17 cellular contexts compared by ENCODE assay signal in the genomic region with DNA sequence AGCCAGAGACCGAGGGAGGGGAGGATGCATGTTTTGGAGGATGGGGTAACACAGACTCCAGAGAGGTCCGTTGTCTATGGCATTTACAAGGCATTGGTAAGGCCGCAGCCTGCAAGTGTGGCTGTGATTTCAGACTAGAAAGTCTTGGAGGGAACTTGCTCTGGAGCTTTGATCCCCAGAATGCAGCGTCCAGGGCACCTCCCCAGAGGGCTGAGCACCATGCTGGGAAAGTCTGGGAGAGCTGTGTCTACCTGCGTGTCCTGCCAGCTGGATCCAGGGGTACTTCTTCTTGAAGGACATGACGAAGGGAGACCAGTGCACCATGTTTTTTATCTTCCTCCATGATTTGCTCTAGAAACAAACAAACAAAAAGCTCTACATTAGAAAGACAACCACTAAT.
DNase-seq lines count a peak whose midpoint lies in the region; ATAC-seq and TF ChIP-seq lines count a peak whose summit lies in the region.
"Had no signal": no experiment of that assay in that cellular context is flagged by ENCODE, and none has a peak within 500 bp of the region (broad histone marks: within the 10 kb centered on the region; RNA-seq: fewer than 3 reads in every experiment).

No MANE protein-coding gene starts in this region.

- no peaks in the 10 kb centered on the region; the same call in 1 of the 2 replicates for H4K20me1 ChIP-seq in Karpas-422 (ENCODE audit: insufficient read depth, low read depth, low read length)

- H3K27me3 ChIP-seq in Karpas-422 (ENCODE audit: low read length) (no peaks in the 10 kb centered on the region), lower lobe of right lung (ENCODE audit: low read depth) (no peaks in the 10 kb centered on the region)
- H3K27me3 ChIP-seq: BE2C had no signal

- TF ChIP-seq CTCF in lower lobe of right lung (IDR thresholded peaks at IDR 0.05), result no peak

- H3K9ac ChIP-seq in Karpas-422 (ENCODE audit: low read length), result peak overlapping the region; percentile 66
- H3K9ac ChIP-seq: KMS-11 had no signal

- DNase-seq in Right ventricle myocardium superior (peak; percentile 15), cardiac septum (ENCODE audit: low spot score) (no peak), Karpas-422 (no peak), lower lobe of right lung (peak; percentile 7), substantia nigra (lab: John Stamatoyannopoulos, UW) (no peak)
- DNase-seq: BE2C, DMS79, NCI-H1048, NCI-H1436, NCI-H1930, NCI-H226, NCI-H524, NCI-H82, SHP77 treated with DMSO at 0.1 percent for 48 hours had no signal

- ATAC-seq in Right ventricle myocardium superior (ENCODE audit: poor library complexity) (no peak), lower lobe of right lung (no peak), HG02970 (IDR thresholded peaks at IDR 0.05; ENCODE audit: low FRiP score, unreplicated experiment) (no peak)
- no peak for ATAC-seq in activated CD4-positive, CD25-positive, alpha-beta regulatory T cell treated with anti-CD3 and anti-CD28 coated beads, Interleukin-2, amount 50 U/mL, for 24 hours

- H3K9me3 ChIP-seq in Karpas-422 (ENCODE audit: low read length) (no peaks in the 10 kb centered on the region), lower lobe of right lung (no peaks in the 10 kb centered on the region)
- H3K9me3 ChIP-seq: BE2C had no signal

- peak overlapping the region; percentile 18; the same call in 1 of the 2 replicates for H3K4me3 ChIP-seq in Karpas-422 (ENCODE audit: low read length)
- H3K4me3 ChIP-seq in lower lobe of right lung, result no peak overlapping the region

- H3K4me1 ChIP-seq in Karpas-422 (ENCODE audit: low read length) (no peaks in the 10 kb centered on the region), lower lobe of right lung (peaks cover 42% of the 10 kb centered on the region)
- H3K4me1 ChIP-seq: BE2C had no signal

- H3K27ac ChIP-seq in Karpas-422 (ENCODE audit: low read length) (no peak overlapping the region), lower lobe of right lung (no peak overlapping the region), substantia nigra (ENCODE audit: low read depth, low read length, poor library complexity, severe bottlenecking) (peak overlapping the region; percentile 31)
- H3K27ac ChIP-seq: KMS-11 had no signal

- H3K79me2 ChIP-seq in Karpas-422 (ENCODE audit: low read length), result peaks cover 18% of the 10 kb centered on the region

- intact Hi-C loops in Right ventricle myocardium superior (cut with DNase I), result no loop called here
- intact Hi-C loops in cardiac septum (cut with DNase I), result no loop called here
- intact Hi-C loops in lower lobe of right lung (cut with DNase I), result no loop called here

- H3K36me3 ChIP-seq in Karpas-422 (ENCODE audit: insufficient read depth, low read length) (peaks cover 31% of the 10 kb centered on the region), lower lobe of right lung (peaks cover 39% of the 10 kb centered on the region)
- H3K36me3 ChIP-seq: BE2C had no signal

- H3K9me2 ChIP-seq in Karpas-422 (replicated peaks; ENCODE audit: insufficient read depth, low read length), result no peaks in the 10 kb centered on the region

- H2AFZ ChIP-seq in Karpas-422 (ENCODE audit: low read length), result no peak overlapping the region

- no peak overlapping the region for H3K4me2 ChIP-seq in Karpas-422 (ENCODE audit: low read depth, low read length, poor library complexity, severe bottlenecking)
- H3K4me2 ChIP-seq: KMS-11 had no signal

Comparison
In these comparisons a context has a peak if more than half of its experiments do, and no peak if none do; other contexts are left out.
1. DNase-seq: peak in Right ventricle myocardium superior (single experiment) and lower lobe of right lung (single experiment); none in cardiac septum (single experiment), Karpas-422 (single experiment) and substantia nigra (0 of 49).